Comparison of ENCODE assay signal across 1 cellular context in the genomic region with DNA sequence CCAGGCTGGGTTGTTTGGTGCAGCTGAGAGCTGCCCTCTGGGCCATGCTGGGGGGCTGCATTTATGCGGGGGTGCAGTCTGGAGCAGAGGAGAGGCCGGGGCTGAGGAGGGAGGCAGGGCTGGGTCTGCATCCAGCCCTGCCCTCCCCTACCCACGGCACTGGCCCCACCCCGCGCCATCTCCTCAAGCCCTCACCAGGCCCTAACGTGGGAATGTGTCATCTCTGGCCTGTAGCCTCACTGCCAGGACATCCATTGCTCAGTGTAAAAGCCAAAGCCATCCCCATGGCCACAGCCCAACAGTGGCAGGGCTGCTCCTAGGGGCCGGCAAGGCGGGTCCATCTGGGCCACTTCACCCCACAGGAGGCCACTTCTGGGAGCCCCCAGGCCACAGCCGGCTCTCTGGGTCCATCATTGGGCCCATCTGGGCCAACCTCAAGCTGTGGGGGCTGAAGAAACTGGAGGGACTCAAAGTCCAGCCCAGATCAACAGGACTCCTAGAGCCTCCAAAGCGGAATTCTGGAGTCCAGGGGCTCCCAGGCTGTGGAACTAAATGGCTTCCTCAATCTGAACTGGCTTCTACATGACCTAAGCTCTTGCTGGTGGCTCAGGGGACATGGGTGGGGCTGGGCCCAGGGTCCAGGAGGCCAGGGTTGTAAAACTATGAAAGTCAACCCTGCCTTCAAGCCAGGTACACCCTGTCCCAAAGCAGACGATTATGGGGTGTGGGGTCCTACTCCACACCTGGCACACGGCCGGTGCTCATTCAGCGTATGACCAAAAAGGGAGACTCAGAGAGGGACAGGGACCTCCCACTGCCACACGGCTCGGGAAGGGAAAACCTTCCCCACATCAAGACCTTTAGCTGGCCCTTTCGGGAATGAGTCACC.
TF ChIP-seq lines count a peak whose summit lies in the region.

No MANE protein-coding gene starts in this region.

TF ChIP-seq in K562, 482 proteins besides CTCF, POLR2A, EP300 and RAD21:
- TF ChIP-seq CBX5 (IDR thresholded peaks at IDR 0.05; ENCODE audit: borderline replicate concordance, low read depth) (no peak), TRIM28 (IDR thresholded peaks at IDR 0.05) (no peak), MCM2 (IDR thresholded peaks at IDR 0.05; ENCODE audit: low read depth) (no peak), ARNT (IDR thresholded peaks at IDR 0.05) (no peak), SMAD2 (IDR thresholded peaks at IDR 0.05; ENCODE audit: low read depth, low read length) (no peak), RBM25 (IDR thresholded peaks at IDR 0.05; ENCODE audit: low read depth, low read length, severe bottlenecking) (no peak), TEAD2 (tag; IDR thresholded peaks at IDR 0.05) (no peak), SIN3B (IDR thresholded peaks at IDR 0.05; ENCODE audit: low read depth) (no peak), NRF1 (conservative IDR thresholded peaks at IDR 0.05 in 1 of 2, IDR thresholded peaks at IDR 0.05 in 1 of 2) (no peak), ZNF140 (CRISPR knock-in tag; IDR thresholded peaks at IDR 0.05) (no peak)
- TF ChIP-seq, protein P1, sequence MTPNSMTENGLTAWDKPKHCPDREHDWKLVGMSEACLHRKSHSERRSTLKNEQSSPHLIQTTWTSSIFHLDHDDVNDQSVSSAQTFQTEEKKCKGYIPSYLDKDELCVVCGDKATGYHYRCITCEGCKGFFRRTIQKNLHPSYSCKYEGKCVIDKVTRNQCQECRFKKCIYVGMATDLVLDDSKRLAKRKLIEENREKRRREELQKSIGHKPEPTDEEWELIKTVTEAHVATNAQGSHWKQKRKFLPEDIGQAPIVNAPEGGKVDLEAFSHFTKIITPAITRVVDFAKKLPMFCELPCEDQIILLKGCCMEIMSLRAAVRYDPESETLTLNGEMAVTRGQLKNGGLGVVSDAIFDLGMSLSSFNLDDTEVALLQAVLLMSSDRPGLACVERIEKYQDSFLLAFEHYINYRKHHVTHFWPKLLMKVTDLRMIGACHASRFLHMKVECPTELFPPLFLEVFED (CRISPR knock-in tag; conservative IDR thresholded peaks at IDR 0.05), result no peak
